15 cellular contexts compared by ENCODE assay signal in genomic region chr5:160083501-160083900, GRCh38. TPM values are rescaled to one million over a fixed set of nuclear protein-coding genes. Genes with fewer than 3 reads are reported as not detected.
A peak's percentile ranks its signal among the peaks of the same experiment; 100 is the strongest.
DNase-seq lines count a peak whose midpoint lies in the region; ATAC-seq, FAIRE-seq and TF ChIP-seq lines count a peak whose summit lies in the region.
"Had no signal": no experiment of that assay in that cellular context is flagged by ENCODE, and none has a peak within 500 bp of the region (broad histone marks: within the 10 kb centered on the region; RNA-seq: fewer than 3 reads in every experiment).

No MANE protein-coding gene starts in this region.

- in situ Hi-C loops in ACHN (cut with HindIII; ENCODE audit: low pct_ligation_motif_present, low pct_unique_long_range_greater_than_20kb, low sequenced_read_pairs) (no loop called here), brain microvascular endothelial cell (cut with HindIII; ENCODE audit: low pct_ligation_motif_present, low sequenced_read_pairs) (no loop called here)

- H3K36me3 ChIP-seq in brain microvascular endothelial cell (replicated peaks): no peaks in the 10 kb centered on the region
- H3K36me3 ChIP-seq: transverse colon had no signal

- DNase-seq in ACHN (peak; percentile 59), LHCN-M2 (ENCODE audit: low read depth) (peak; percentile 76), brain microvascular endothelial cell (peak; percentile 43), lung microvascular endothelial cell (ENCODE audit: low read depth in 2 of 2) (peak; percentile 44 to 58), GM19239 (ENCODE audit: insufficient read length, low spot score) (no peak)
- DNase-seq: activated CD4-positive, alpha-beta T cell treated with anti-CD3 and anti-CD28 coated beads for 4 hours; activated T-cell treated with anti-CD3 and anti-CD28 coated beads, Interleukin-2, amount 50 U/mL, for 72 hours; amygdala; effector CD4-positive, alpha-beta T cell; nucleus accumbens; transverse colon had no signal

- no peak for TF ChIP-seq CTCF in brain microvascular endothelial cell (IDR thresholded peaks at IDR 0.05; ENCODE audit: low read depth, low read length, missing control alignments)

- peak overlapping the region; percentile 61 for H3K27ac ChIP-seq in brain microvascular endothelial cell

- ATAC-seq in HG03457 (IDR thresholded peaks at IDR 0.05; ENCODE audit: unreplicated experiment) (no peak), HG02981 (IDR thresholded peaks at IDR 0.05; ENCODE audit: unreplicated experiment) (no peak), HG03342 (IDR thresholded peaks at IDR 0.05; ENCODE audit: unreplicated experiment) (no peak)
- ATAC-seq: activated T-cell treated with anti-CD3 and anti-CD28 coated beads, Interleukin-2, amount 50 U/mL, for 72 hours had no signal

- H3K4me3 ChIP-seq in brain microvascular endothelial cell (ENCODE audit: low read depth, low read length): no peak overlapping the region
- H3K4me3 ChIP-seq: transverse colon had no signal

- FAIRE-seq in GM19239 (lab: Jason Lieb, UNC): no peak
- FAIRE-seq: D721Med had no signal

- no peaks in the 10 kb centered on the region for H3K27me3 ChIP-seq in brain microvascular endothelial cell (replicated peaks)
- H3K27me3 ChIP-seq: transverse colon had no signal

RNA-seq across cellular contexts. Expression of gene PWWP2A, which starts 35.7 kb away (rescaled TPM):
- total RNA-seq in LHCN-M2 (2014; rRNA removed) (22.1 and 24.4 TPM in 2 replicates), lung microvascular endothelial cell (7.2 and 13.7 TPM in 2 replicates)
- 5.8 TPM for polyA plus RNA-seq in LHCN-M2 (2012)
